1 cellular context compared by ENCODE assay signal in the genomic region with DNA sequence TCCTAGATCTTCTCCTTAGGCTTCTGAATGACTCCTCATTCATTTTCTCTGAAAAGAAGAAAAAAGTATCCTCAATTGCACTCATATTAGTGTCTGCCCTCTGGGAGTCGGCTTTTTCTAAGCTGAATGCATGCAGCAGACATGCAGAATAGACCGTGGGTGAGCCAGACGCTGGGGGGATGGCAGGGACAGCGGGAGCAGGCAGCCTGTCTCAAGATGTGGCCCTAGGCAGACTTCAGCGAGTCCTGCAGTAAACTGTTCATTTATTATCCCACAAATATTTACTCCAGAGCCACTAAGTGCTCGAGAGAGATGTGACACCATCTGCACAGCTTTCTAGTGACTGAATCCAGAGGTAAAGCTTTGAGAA.
TF ChIP-seq lines count a peak whose summit lies in the region.

No MANE protein-coding gene starts in this region.

TF ChIP-seq in H1, 55 proteins besides CTCF, POLR2A, EP300 and RAD21 (continued from another document):
- TF ChIP-seq, protein P1, sequence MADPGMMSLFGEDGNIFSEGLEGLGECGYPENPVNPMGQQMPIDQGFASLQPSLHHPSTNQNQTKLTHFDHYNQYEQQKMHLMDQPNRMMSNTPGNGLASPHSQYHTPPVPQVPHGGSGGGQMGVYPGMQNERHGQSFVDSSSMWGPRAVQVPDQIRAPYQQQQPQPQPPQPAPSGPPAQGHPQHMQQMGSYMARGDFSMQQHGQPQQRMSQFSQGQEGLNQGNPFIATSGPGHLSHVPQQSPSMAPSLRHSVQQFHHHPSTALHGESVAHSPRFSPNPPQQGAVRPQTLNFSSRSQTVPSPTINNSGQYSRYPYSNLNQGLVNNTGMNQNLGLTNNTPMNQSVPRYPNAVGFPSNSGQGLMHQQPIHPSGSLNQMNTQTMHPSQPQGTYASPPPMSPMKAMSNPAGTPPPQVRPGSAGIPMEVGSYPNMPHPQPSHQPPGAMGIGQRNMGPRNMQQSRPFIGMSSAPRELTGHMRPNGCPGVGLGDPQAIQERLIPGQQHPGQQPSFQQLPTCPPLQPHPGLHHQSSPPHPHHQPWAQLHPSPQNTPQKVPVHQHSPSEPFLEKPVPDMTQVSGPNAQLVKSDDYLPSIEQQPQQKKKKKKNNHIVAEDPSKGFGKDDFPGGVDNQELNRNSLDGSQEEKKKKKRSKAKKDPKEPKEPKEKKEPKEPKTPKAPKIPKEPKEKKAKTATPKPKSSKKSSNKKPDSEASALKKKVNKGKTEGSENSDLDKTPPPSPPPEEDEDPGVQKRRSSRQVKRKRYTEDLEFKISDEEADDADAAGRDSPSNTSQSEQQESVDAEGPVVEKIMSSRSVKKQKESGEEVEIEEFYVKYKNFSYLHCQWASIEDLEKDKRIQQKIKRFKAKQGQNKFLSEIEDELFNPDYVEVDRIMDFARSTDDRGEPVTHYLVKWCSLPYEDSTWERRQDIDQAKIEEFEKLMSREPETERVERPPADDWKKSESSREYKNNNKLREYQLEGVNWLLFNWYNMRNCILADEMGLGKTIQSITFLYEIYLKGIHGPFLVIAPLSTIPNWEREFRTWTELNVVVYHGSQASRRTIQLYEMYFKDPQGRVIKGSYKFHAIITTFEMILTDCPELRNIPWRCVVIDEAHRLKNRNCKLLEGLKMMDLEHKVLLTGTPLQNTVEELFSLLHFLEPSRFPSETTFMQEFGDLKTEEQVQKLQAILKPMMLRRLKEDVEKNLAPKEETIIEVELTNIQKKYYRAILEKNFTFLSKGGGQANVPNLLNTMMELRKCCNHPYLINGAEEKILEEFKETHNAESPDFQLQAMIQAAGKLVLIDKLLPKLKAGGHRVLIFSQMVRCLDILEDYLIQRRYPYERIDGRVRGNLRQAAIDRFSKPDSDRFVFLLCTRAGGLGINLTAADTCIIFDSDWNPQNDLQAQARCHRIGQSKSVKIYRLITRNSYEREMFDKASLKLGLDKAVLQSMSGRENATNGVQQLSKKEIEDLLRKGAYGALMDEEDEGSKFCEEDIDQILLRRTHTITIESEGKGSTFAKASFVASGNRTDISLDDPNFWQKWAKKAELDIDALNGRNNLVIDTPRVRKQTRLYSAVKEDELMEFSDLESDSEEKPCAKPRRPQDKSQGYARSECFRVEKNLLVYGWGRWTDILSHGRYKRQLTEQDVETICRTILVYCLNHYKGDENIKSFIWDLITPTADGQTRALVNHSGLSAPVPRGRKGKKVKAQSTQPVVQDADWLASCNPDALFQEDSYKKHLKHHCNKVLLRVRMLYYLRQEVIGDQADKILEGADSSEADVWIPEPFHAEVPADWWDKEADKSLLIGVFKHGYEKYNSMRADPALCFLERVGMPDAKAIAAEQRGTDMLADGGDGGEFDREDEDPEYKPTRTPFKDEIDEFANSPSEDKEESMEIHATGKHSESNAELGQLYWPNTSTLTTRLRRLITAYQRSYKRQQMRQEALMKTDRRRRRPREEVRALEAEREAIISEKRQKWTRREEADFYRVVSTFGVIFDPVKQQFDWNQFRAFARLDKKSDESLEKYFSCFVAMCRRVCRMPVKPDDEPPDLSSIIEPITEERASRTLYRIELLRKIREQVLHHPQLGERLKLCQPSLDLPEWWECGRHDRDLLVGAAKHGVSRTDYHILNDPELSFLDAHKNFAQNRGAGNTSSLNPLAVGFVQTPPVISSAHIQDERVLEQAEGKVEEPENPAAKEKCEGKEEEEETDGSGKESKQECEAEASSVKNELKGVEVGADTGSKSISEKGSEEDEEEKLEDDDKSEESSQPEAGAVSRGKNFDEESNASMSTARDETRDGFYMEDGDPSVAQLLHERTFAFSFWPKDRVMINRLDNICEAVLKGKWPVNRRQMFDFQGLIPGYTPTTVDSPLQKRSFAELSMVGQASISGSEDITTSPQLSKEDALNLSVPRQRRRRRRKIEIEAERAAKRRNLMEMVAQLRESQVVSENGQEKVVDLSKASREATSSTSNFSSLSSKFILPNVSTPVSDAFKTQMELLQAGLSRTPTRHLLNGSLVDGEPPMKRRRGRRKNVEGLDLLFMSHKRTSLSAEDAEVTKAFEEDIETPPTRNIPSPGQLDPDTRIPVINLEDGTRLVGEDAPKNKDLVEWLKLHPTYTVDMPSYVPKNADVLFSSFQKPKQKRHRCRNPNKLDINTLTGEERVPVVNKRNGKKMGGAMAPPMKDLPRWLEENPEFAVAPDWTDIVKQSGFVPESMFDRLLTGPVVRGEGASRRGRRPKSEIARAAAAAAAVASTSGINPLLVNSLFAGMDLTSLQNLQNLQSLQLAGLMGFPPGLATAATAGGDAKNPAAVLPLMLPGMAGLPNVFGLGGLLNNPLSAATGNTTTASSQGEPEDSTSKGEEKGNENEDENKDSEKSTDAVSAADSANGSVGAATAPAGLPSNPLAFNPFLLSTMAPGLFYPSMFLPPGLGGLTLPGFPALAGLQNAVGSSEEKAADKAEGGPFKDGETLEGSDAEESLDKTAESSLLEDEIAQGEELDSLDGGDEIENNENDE (IDR thresholded peaks at IDR 0.05; ENCODE audit: insufficient replicate concordance, low read length): no peak
- TF ChIP-seq RNF2 (IDR thresholded peaks at IDR 0.05; ENCODE audit: borderline replicate concordance, low read depth, low read length, missing control alignments, poor library complexity, severe bottlenecking): no peak
- TF ChIP-seq CBX5 (IDR thresholded peaks at IDR 0.05; ENCODE audit: low read depth, low read length): no peak
- no peak for TF ChIP-seq RBBP5 (IDR thresholded peaks at IDR 0.05; ENCODE audit: borderline replicate concordance, low read depth, low read length)
- no peak for TF ChIP-seq BRCA1 (IDR thresholded peaks at IDR 0.05; ENCODE audit: low read depth, low read length)
- no peak for TF ChIP-seq KDM1A (IDR thresholded peaks at IDR 0.05; ENCODE audit: borderline replicate concordance, low read length)
- no peak for TF ChIP-seq MAFK (IDR thresholded peaks at IDR 0.05; ENCODE audit: low read depth, low read length)
- TF ChIP-seq FOSL1 (IDR thresholded peaks at IDR 0.05; ENCODE audit: insufficient read depth, low read depth, low read length): no peak
- TF ChIP-seq CHD2 (IDR thresholded peaks at IDR 0.05; ENCODE audit: low read length): no peak
- TF ChIP-seq KDM4A (IDR thresholded peaks at IDR 0.05; ENCODE audit: low read depth, low read length, severe bottlenecking): no peak
- no peak for TF ChIP-seq TAF7 (optimal IDR thresholded peaks at IDR 0.05; ENCODE audit: borderline replicate concordance, low read depth, low read length)
